Comparison of ENCODE assay signal across 31 cellular contexts in the genomic region with DNA sequence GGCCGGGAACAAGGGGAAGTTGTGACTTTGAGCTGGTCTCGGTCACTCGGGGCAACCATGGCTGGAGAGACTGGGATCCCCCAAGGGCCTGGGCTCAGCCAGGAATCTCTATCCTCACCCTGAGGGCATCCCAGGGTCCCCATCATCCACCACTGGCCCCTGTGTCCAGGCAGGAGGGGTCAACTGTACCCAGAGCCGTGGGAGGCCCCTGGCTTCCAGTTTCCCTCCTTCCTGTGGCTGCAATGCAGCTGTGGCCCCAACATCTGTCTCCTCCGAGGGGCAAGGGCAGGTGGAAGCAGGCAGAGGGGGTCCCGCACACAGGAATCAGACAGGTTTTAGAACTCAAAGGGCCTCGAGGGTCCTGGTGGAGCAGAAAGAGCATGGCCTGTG.
"Had no signal": no experiment of that assay in that cellular context is flagged by ENCODE, and none has a peak within 500 bp of the region (broad histone marks: within the 10 kb centered on the region; RNA-seq: fewer than 3 reads in every experiment).

No MANE protein-coding gene starts in this region.

- H3K4me1 Mint-ChIP-seq: activated B cell treated with CpG ODN at 0.5 μM for 24 hours; activated naive CD4-positive, alpha-beta T cell treated with anti-CD3 and anti-CD28 coated beads, Interleukin-2, amount 50 U/mL, for 24 hours; activated naive CD8-positive, alpha-beta T cell treated with anti-CD3 and anti-CD28 coated beads, Interleukin-2, amount 10 ng/mL, durations not matched to agents 7 days and 5 days; activated T-helper 17 cell treated with anti-CD3 and anti-CD28 coated beads, Interleukin-2, amount 50 U/mL, for 72 hours; central memory CD8-positive, alpha-beta T cell; T-cell had no signal

- H3K27ac ChIP-seq: ascending aorta, breast epithelium, esophagus muscularis mucosa, foreskin keratinocyte, gastrocnemius medialis, heart right ventricle, WERI-Rb-1 had no signal

- H3K4me3 ChIP-seq: ascending aorta, breast epithelium, esophagus muscularis mucosa, gastrocnemius medialis, heart right ventricle had no signal

- H3K9me3 ChIP-seq: ascending aorta, breast epithelium, esophagus muscularis mucosa, gastrocnemius medialis had no signal

- H3K27me3 ChIP-seq: ascending aorta, breast epithelium, esophagus muscularis mucosa, gastrocnemius medialis, heart right ventricle had no signal

- H3K4me1 ChIP-seq: ascending aorta, breast epithelium, esophagus muscularis mucosa, foreskin keratinocyte, gastrocnemius medialis, heart right ventricle had no signal

- ATAC-seq: activated CD4-positive, CD25-positive, alpha-beta regulatory T cell treated with anti-CD3 and anti-CD28 coated beads, Interleukin-2, amount 50 U/mL, for 24 hours; activated CD8-positive, alpha-beta T cell treated with anti-CD3 and anti-CD28 coated beads for 36 hours; activated T-cell treated with anti-CD3 and anti-CD28 coated beads, Interleukin-2, amount 50 U/mL, for 4 hours; activated T-helper 17 cell treated with anti-CD3 and anti-CD28 coated beads, Interleukin-2, amount 50 U/mL, for 72 hours; effector memory CD8-positive, alpha-beta T cell; foreskin keratinocyte; gastrocnemius medialis; T-cell had no signal

- DNase-seq: activated B cell treated with CpG ODN at 0.5 μM for 24 hours; activated CD4-positive, alpha-beta T cell treated with anti-CD3 and anti-CD28 coated beads for 48 hours; activated CD4-positive, alpha-beta T cell treated with anti-CD3 and anti-CD28 coated beads, Interleukin-2, amount 50 U/mL, for 1 hour; activated CD4-positive, alpha-beta T cell treated with anti-CD3 and anti-CD28 coated beads, Interleukin-2, amount 50 U/mL, for 48 hours; activated CD8-positive, alpha-beta memory T cell treated with anti-CD3 and anti-CD28 coated beads for 24 hours; activated CD8-positive, alpha-beta T cell treated with anti-CD3 and anti-CD28 coated beads for 36 hours; activated effector memory CD4-positive, alpha-beta T cell treated with Interleukin-2 at 50 U/mL for 16 hours; activated gamma-delta T cell treated with Interleukin-2 at 50 U/mL for 16 hours; activated naive CD4-positive, alpha-beta T cell treated with Interleukin-2 at 50 U/mL for 16 hours; activated naive CD8-positive, alpha-beta T cell treated with anti-CD3 and anti-CD28 coated beads, Interleukin-2, amount 10 ng/mL, durations not matched to agents 7 days and 5 days; activated T-cell treated with anti-CD3 and anti-CD28 coated beads, Interleukin-2, amount 50 U/mL, for 4 hours; cortex of kidney; dermis blood vessel endothelial cell; effector CD4-positive, alpha-beta T cell; effector memory CD8-positive, alpha-beta T cell; erythroblast; foreskin keratinocyte; gastrocnemius medialis; heart right ventricle; T-cell; T-helper 9 cell; WERI-Rb-1 had no signal

- H3K27ac Mint-ChIP-seq: activated B cell treated with CpG ODN at 0.5 μM for 24 hours; activated CD8-positive, alpha-beta T cell treated with anti-CD3 and anti-CD28 coated beads for 36 hours; activated naive CD4-positive, alpha-beta T cell treated with anti-CD3 and anti-CD28 coated beads, Interleukin-2, amount 50 U/mL, for 24 hours; activated naive CD8-positive, alpha-beta T cell treated with anti-CD3 and anti-CD28 coated beads, Interleukin-2, amount 10 ng/mL, durations not matched to agents 7 days and 5 days; activated T-helper 17 cell treated with anti-CD3 and anti-CD28 coated beads, Interleukin-2, amount 50 U/mL, for 72 hours; effector memory CD8-positive, alpha-beta T cell; T-cell; T-helper 1 cell treated with Interleukin-12 subunit alpha and Interleukin-12 subunit beta and Interleukin-4 antibody, amounts not matched to agents 30 μg/mL and 1 μg/mL, for 36 hours had no signal

- H3K9me3 Mint-ChIP-seq: activated B cell treated with CpG ODN at 0.5 μM for 24 hours; activated CD8-positive, alpha-beta T cell treated with anti-CD3 and anti-CD28 coated beads for 36 hours; activated naive CD4-positive, alpha-beta T cell treated with anti-CD3 and anti-CD28 coated beads, Interleukin-2, amount 50 U/mL, for 24 hours; activated naive CD8-positive, alpha-beta T cell treated with anti-CD3 and anti-CD28 coated beads, Interleukin-2, amount 10 ng/mL, durations not matched to agents 7 days and 5 days; activated T-cell treated with anti-CD3 and anti-CD28 coated beads, Interleukin-2, amount 50 U/mL, for 4 hours; central memory CD8-positive, alpha-beta T cell; effector memory CD8-positive, alpha-beta T cell; T-helper 1 cell treated with Interleukin-12 subunit alpha and Interleukin-12 subunit beta and Interleukin-4 antibody, amounts not matched to agents 30 μg/mL and 1 μg/mL, for 36 hours had no signal

- H3K27me3 Mint-ChIP-seq: activated B cell treated with CpG ODN at 0.5 μM for 24 hours; activated CD8-positive, alpha-beta T cell treated with anti-CD3 and anti-CD28 coated beads for 36 hours; activated naive CD4-positive, alpha-beta T cell treated with anti-CD3 and anti-CD28 coated beads, Interleukin-2, amount 50 U/mL, for 24 hours; brain had no signal

- H3K36me3 Mint-ChIP-seq: activated naive CD4-positive, alpha-beta T cell treated with anti-CD3 and anti-CD28 coated beads, Interleukin-2, amount 50 U/mL, for 24 hours; activated naive CD8-positive, alpha-beta T cell treated with anti-CD3 and anti-CD28 coated beads, Interleukin-2, amount 10 ng/mL, durations not matched to agents 7 days and 5 days; brain; T-cell had no signal

- H3K4me3 Mint-ChIP-seq: activated B cell treated with CpG ODN at 0.5 μM for 24 hours; activated CD8-positive, alpha-beta T cell treated with anti-CD3 and anti-CD28 coated beads for 36 hours; activated naive CD4-positive, alpha-beta T cell treated with anti-CD3 and anti-CD28 coated beads, Interleukin-2, amount 50 U/mL, for 24 hours; activated naive CD8-positive, alpha-beta T cell treated with anti-CD3 and anti-CD28 coated beads, Interleukin-2, amount 10 ng/mL, durations not matched to agents 7 days and 5 days; activated T-cell treated with anti-CD3 and anti-CD28 coated beads, Interleukin-2, amount 50 U/mL, for 4 hours; activated T-helper 17 cell treated with anti-CD3 and anti-CD28 coated beads, Interleukin-2, amount 50 U/mL, for 72 hours; brain; central memory CD8-positive, alpha-beta T cell; effector memory CD8-positive, alpha-beta T cell; T-cell; T-helper 1 cell treated with Interleukin-12 subunit alpha and Interleukin-12 subunit beta and Interleukin-4 antibody, amounts not matched to agents 30 μg/mL and 1 μg/mL, for 36 hours had no signal

- H3K36me3 ChIP-seq: ascending aorta, breast epithelium, esophagus muscularis mucosa, gastrocnemius medialis, heart right ventricle, WERI-Rb-1 had no signal
